In the genomic region with DNA sequence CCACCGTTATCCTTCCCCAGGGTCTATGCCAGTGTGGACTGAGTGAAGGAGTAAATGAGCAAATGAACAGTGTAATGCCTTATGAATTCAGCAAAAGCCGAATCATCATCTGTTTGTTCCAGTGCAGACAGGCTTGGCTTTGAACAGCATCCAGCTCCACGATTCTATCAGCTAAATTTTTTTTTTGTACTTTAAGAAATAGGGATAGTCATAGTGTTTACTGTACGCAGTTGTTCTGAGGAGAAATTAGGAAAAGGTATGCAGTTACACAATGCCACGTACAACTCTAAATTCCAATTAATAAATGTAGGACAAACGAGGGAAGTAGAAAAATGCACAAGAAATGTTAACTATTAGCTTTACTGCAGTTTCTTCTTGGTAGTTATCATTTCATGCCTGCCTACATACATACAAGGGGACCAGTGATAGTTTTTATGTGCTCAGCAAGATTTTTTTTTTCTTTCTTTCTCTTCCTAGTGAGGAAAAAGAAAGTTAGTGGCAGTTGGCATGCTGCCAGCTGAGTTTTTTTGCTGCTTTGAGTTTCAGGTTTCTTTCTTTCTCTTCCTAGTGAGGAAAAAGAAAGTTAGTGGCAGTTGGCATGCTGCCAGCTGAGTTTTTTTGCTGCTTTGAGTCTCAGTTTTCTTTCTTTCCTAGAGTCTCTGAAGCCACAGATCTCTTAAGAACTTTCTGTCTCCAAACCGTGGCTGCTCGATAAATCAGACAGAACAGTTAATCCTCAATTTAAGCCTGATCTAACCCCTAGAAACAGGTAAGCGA, we compare ENCODE assay signal across 1 cellular context.
TF ChIP-seq lines count a peak whose summit lies in the region.

A gene (plus strand): TSS at position 646 of the 777 bp plus-strand sequence. CDS start 7,468 bp downstream, outside the sequence.

TF ChIP-seq in WTC11, 78 proteins besides CTCF, POLR2A, EP300 and RAD21 (continued from another document):
- TF ChIP-seq, protein P1, sequence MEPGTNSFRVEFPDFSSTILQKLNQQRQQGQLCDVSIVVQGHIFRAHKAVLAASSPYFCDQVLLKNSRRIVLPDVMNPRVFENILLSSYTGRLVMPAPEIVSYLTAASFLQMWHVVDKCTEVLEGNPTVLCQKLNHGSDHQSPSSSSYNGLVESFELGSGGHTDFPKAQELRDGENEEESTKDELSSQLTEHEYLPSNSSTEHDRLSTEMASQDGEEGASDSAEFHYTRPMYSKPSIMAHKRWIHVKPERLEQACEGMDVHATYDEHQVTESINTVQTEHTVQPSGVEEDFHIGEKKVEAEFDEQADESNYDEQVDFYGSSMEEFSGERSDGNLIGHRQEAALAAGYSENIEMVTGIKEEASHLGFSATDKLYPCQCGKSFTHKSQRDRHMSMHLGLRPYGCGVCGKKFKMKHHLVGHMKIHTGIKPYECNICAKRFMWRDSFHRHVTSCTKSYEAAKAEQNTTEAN (CRISPR knock-in tag; IDR thresholded peaks at IDR 0.05): no peak
- TF ChIP-seq SOX15 (CRISPR knock-in tag; IDR thresholded peaks at IDR 0.05) (no peak), TEAD1 (CRISPR knock-in tag; IDR thresholded peaks at IDR 0.05) (no peak), GRHL2 (CRISPR knock-in tag; IDR thresholded peaks at IDR 0.05; ENCODE audit: insufficient replicate concordance, severe bottlenecking) (no peak), TCF7 (CRISPR knock-in tag; IDR thresholded peaks at IDR 0.05; ENCODE audit: low read depth) (no peak), NFYB (CRISPR knock-in tag; conservative IDR thresholded peaks at IDR 0.05; ENCODE audit: low read depth) (no peak), SMAD3 (CRISPR knock-in tag; IDR thresholded peaks at IDR 0.05; ENCODE audit: borderline replicate concordance) (no peak)
- TF ChIP-seq, protein P2, sequence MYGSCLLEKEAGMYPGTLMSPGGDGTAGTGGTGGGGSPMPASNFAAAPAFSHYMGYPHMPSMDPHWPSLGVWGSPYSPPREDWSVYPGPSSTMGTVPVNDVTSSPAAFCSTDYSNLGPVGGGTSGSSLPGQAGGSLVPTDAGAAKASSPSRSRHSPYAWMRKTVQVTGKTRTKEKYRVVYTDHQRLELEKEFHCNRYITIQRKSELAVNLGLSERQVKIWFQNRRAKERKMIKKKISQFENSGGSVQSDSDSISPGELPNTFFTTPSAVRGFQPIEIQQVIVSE (CRISPR knock-in tag; IDR thresholded peaks at IDR 0.05; ENCODE audit: borderline replicate concordance): no peak
- TF ChIP-seq, protein P3, sequence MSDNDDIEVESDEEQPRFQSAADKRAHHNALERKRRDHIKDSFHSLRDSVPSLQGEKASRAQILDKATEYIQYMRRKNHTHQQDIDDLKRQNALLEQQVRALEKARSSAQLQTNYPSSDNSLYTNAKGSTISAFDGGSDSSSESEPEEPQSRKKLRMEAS (CRISPR knock-in tag; IDR thresholded peaks at IDR 0.05): no peak
- TF ChIP-seq, protein P4, sequence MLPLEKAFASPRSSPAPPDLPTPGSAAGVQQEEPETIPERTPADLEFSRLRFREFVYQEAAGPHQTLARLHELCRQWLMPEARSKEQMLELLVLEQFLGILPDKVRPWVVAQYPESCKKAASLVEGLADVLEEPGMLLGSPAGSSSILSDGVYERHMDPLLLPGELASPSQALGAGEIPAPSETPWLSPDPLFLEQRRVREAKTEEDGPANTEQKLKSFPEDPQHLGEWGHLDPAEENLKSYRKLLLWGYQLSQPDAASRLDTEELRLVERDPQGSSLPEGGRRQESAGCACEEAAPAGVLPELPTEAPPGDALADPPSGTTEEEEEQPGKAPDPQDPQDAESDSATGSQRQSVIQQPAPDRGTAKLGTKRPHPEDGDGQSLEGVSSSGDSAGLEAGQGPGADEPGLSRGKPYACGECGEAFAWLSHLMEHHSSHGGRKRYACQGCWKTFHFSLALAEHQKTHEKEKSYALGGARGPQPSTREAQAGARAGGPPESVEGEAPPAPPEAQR (CRISPR knock-in tag; IDR thresholded peaks at IDR 0.05): no peak
- TF ChIP-seq, protein P5, sequence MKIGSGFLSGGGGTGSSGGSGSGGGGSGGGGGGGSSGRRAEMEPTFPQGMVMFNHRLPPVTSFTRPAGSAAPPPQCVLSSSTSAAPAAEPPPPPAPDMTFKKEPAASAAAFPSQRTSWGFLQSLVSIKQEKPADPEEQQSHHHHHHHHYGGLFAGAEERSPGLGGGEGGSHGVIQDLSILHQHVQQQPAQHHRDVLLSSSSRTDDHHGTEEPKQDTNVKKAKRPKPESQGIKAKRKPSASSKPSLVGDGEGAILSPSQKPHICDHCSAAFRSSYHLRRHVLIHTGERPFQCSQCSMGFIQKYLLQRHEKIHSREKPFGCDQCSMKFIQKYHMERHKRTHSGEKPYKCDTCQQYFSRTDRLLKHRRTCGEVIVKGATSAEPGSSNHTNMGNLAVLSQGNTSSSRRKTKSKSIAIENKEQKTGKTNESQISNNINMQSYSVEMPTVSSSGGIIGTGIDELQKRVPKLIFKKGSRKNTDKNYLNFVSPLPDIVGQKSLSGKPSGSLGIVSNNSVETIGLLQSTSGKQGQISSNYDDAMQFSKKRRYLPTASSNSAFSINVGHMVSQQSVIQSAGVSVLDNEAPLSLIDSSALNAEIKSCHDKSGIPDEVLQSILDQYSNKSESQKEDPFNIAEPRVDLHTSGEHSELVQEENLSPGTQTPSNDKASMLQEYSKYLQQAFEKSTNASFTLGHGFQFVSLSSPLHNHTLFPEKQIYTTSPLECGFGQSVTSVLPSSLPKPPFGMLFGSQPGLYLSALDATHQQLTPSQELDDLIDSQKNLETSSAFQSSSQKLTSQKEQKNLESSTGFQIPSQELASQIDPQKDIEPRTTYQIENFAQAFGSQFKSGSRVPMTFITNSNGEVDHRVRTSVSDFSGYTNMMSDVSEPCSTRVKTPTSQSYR (CRISPR knock-in tag; IDR thresholded peaks at IDR 0.05): no peak
